Comparison of ENCODE assay signal across 23 cellular contexts in the genomic region with DNA sequence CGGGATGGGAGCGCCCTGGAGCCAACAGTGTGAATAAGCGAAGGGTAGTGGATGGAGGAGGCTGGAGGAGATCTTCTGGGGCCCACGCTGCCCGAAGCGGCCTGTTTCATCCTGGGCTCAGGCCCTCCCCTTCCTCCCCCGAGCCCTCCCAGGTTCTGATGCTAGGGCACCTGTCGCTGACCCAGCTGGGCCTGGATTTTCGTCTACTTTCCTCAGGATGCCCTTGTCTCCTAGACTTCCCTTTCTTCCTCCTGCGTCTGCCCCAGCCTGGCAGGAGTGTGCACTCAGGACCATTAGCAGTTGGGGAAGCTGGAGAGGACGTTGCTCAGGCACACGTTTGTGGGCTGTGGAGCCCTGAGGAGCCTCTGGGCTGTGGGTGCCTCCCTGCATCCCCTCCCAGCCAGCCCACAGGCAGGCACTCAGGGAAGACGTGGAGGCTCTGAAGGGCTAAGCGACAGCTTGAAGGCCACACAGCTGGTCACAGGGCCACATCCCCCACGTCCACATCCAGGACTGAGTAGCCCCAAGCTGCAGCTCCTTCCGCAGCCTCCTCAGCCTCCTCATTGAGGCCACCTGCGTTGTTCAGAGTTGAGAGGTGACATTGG.
"Had no signal": no experiment of that assay in that cellular context is flagged by ENCODE, and none has a peak within 500 bp of the region (broad histone marks: within the 10 kb centered on the region; RNA-seq: fewer than 3 reads in every experiment).

No MANE protein-coding gene starts in this region.

- ATAC-seq: activated CD8-positive, alpha-beta memory T cell treated with anti-CD3 and anti-CD28 coated beads, Interleukin-2, amount 10 ng/mL, durations not matched to agents 7 days and 5 days; activated CD8-positive, alpha-beta T cell treated with anti-CD3 and anti-CD28 coated beads for 36 hours; left lung; WTC11 had no signal

- FAIRE-seq: astrocyte had no signal

- H3K4me1 ChIP-seq: adrenal gland, left lung, upper lobe of left lung had no signal

- H3K27me3 ChIP-seq: adrenal gland, left lung, upper lobe of left lung had no signal

- H3K79me2 ChIP-seq: parathyroid adenoma had no signal

- H3K36me3 ChIP-seq: adrenal gland, left lung, upper lobe of left lung had no signal

- H3K4me3 ChIP-seq: adrenal gland, left lung, upper lobe of left lung had no signal

- H3K27ac Mint-ChIP-seq: activated CD8-positive, alpha-beta memory T cell treated with anti-CD3 and anti-CD28 coated beads, Interleukin-2, amount 10 ng/mL, durations not matched to agents 7 days and 5 days; activated CD8-positive, alpha-beta T cell treated with anti-CD3 and anti-CD28 coated beads for 36 hours; activated naive CD4-positive, alpha-beta T cell treated with anti-CD3 and anti-CD28 coated beads, Interleukin-2, amount 50 U/mL, for 24 hours; immature natural killer cell; nephron; WTC11 had no signal

- H3K9me3 Mint-ChIP-seq: activated CD8-positive, alpha-beta T cell treated with anti-CD3 and anti-CD28 coated beads for 36 hours; activated naive CD4-positive, alpha-beta T cell treated with anti-CD3 and anti-CD28 coated beads, Interleukin-2, amount 50 U/mL, for 24 hours; central memory CD8-positive, alpha-beta T cell; immature natural killer cell; nephron; WTC11 had no signal

- H2AFZ ChIP-seq: parathyroid adenoma had no signal

- H3K27ac ChIP-seq: adrenal gland, epithelial cell of prostate, left lung, parathyroid adenoma, upper lobe of left lung had no signal

- DNase-seq: activated CD4-positive, alpha-beta T cell treated with anti-CD3 and anti-CD28 coated beads for 48 hours; activated CD8-positive, alpha-beta memory T cell treated with anti-CD3 and anti-CD28 coated beads, Interleukin-2, amount 10 ng/mL, durations not matched to agents 7 days and 5 days; activated CD8-positive, alpha-beta T cell treated with anti-CD3 and anti-CD28 coated beads for 36 hours; activated gamma-delta T cell treated with Interleukin-2 at 50 U/mL for 16 hours; activated T-cell treated with anti-CD3 and anti-CD28 coated beads for 4 hours; adrenal gland; cortex of kidney; immature natural killer cell; kidney glomerular epithelial cell; mammary epithelial cell; midbrain; stimulated activated CD4-positive, alpha-beta T cell treated with anti-CD3 and anti-CD28 coated beads, Interleukin-4, amount 100 ng/mL, for 24 hours; stimulated activated naive CD4-positive, alpha-beta T cell treated with Interleukin-2 at 50 U/mL for 16 hours; T-helper 9 cell had no signal

- H3K36me3 Mint-ChIP-seq: activated CD8-positive, alpha-beta memory T cell treated with anti-CD3 and anti-CD28 coated beads, Interleukin-2, amount 10 ng/mL, durations not matched to agents 7 days and 5 days; activated naive CD4-positive, alpha-beta T cell treated with anti-CD3 and anti-CD28 coated beads, Interleukin-2, amount 50 U/mL, for 24 hours; immature natural killer cell; WTC11 had no signal

- H3K27me3 Mint-ChIP-seq: activated CD8-positive, alpha-beta memory T cell treated with anti-CD3 and anti-CD28 coated beads, Interleukin-2, amount 10 ng/mL, durations not matched to agents 7 days and 5 days; activated CD8-positive, alpha-beta T cell treated with anti-CD3 and anti-CD28 coated beads for 36 hours; activated naive CD4-positive, alpha-beta T cell treated with anti-CD3 and anti-CD28 coated beads, Interleukin-2, amount 50 U/mL, for 24 hours had no signal

- H3K4me1 Mint-ChIP-seq: activated CD8-positive, alpha-beta memory T cell treated with anti-CD3 and anti-CD28 coated beads, Interleukin-2, amount 10 ng/mL, durations not matched to agents 7 days and 5 days; activated naive CD4-positive, alpha-beta T cell treated with anti-CD3 and anti-CD28 coated beads, Interleukin-2, amount 50 U/mL, for 24 hours; central memory CD8-positive, alpha-beta T cell; immature natural killer cell had no signal

- H3K4me3 Mint-ChIP-seq: activated CD8-positive, alpha-beta memory T cell treated with anti-CD3 and anti-CD28 coated beads, Interleukin-2, amount 10 ng/mL, durations not matched to agents 7 days and 5 days; activated CD8-positive, alpha-beta T cell treated with anti-CD3 and anti-CD28 coated beads for 36 hours; activated naive CD4-positive, alpha-beta T cell treated with anti-CD3 and anti-CD28 coated beads, Interleukin-2, amount 50 U/mL, for 24 hours; central memory CD8-positive, alpha-beta T cell; immature natural killer cell; nephron; WTC11 had no signal
